ENCODE assay signal across 9 cellular contexts in the genomic region with DNA sequence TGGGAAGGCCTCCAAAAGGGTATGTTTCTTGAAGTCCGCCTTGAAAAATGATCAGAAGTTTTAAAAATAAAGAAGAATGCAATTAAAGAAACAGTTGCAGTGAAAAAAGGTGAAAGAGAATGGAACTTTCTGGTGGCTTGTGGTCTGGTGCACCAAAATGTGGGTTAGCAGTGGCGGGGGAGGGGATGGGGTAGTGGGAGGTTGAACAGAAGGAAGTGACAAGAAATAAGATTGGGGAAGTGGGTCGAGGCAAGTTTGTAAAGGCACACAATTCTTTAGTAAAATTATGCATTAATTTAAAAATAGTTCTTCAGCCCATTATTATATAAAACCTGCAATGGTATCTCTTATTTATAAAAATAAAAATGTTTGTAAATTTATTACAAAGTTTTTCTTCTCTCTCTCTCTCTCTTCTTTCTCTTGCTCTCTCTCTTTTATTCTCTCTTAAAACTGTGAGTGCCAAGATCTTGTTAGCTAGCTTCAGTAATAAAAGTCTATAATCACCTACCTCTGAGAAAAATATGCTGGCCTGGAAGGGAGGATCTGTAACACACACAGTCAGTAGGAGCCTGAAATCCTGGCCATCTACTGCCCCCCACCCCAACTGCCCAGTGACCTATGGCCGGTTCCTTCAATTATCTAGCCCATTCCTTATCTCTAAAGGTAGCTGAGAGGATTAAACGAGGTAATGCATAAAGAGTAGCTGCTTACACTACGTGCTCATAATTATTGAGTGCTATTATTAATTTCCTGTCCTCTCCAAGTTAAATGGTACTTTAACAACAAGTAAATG. TPM values are rescaled to one million over a fixed set of nuclear protein-coding genes. Genes with fewer than 3 reads are reported as not detected.
DNase-seq lines count a peak whose midpoint lies in the region; ATAC-seq, FAIRE-seq and TF ChIP-seq lines count a peak whose summit lies in the region.
"Had no signal": no experiment of that assay in that cellular context is flagged by ENCODE, and none has a peak within 500 bp of the region (broad histone marks: within the 10 kb centered on the region; RNA-seq: fewer than 3 reads in every experiment).

No MANE protein-coding gene starts in this region.

- peak overlapping the region; percentile 98 for H3K27ac Mint-ChIP-seq in activated B cell treated with CpG ODN at 0.5 μM for 24 hours
- H3K27ac Mint-ChIP-seq in effector memory CD8-positive, alpha-beta T cell, result peak overlapping the region; percentile 96 to 97

- FAIRE-seq in GM12891 (lab: Jason Lieb, UNC), result peak; percentile 16

- CTCF ChIA-PET in activated B cell treated with CpG ODN at 0.5 μM for 24 hours (lab: Charles Lee), result interaction anchor here (0.9 to 4.4 kb wide), 3 partner anchors 9 to 20 kb away, joined by 3 to 28 read pairs (median 4); no protein-coding TSS in a partner anchor

- DNase-seq in GM12891 (ENCODE audit: insufficient read length, low spot score) (no peak), activated B cell treated with CpG ODN at 0.5 μM for 24 hours (peak; percentile 48), mesenteric fat pad (ENCODE audit: low spot score) (no peak), NCI-H2107 (lab: John Stamatoyannopoulos, UW) (no peak), HT-29 (ENCODE audit: low spot score) (no peak), NCI-H446 (lab: John Stamatoyannopoulos, UW) (no peak)
- peak; percentile 52 to 63 (median 55) for DNase-seq in effector memory CD8-positive, alpha-beta T cell
- peak; percentile 59 to 65 for DNase-seq in stimulated activated CD4-positive, alpha-beta T cell treated with anti-CD3 and anti-CD28 coated beads, Interleukin-2, amount 100 ng/mL, for 48 hours

- peaks cover 80% of the 10 kb centered on the region for H3K4me1 Mint-ChIP-seq in activated B cell treated with CpG ODN at 0.5 μM for 24 hours
- peaks cover 56 to 79% of the 10 kb centered on the region in 2 donors for H3K4me1 Mint-ChIP-seq in effector memory CD8-positive, alpha-beta T cell (ENCODE audit: low read depth in 2 of 2)

- POLR2A ChIA-PET in activated B cell treated with CpG ODN at 0.5 μM for 24 hours (lab: Charles Lee), result interaction anchor here (0.5 to 8.5 kb wide), 3 partner anchors 11 to 159 kb away, joined by 3 to 247 read pairs (median 4); no protein-coding TSS in a partner anchor

- intact Hi-C loops in activated B cell treated with CpG ODN at 0.5 μM for 24 hours (cut with micrococcal nuclease), result loop anchor here (5.0 kb wide), 5 partner anchors 32 to 762 kb away; a partner anchor contains a TSS

- TF ChIP-seq POLR2A in GM12891 (IDR thresholded peaks at IDR 0.05; ENCODE audit: low read depth, low read length), result no peak

- peaks cover 58% of the 10 kb centered on the region for H3K36me3 Mint-ChIP-seq in activated B cell treated with CpG ODN at 0.5 μM for 24 hours (ENCODE audit: low read depth)
- peaks cover 69% of the 10 kb centered on the region for H3K36me3 Mint-ChIP-seq in effector memory CD8-positive, alpha-beta T cell (ENCODE audit: insufficient read depth)

- no peaks in the 10 kb centered on the region for H3K9me3 Mint-ChIP-seq in activated B cell treated with CpG ODN at 0.5 μM for 24 hours
- H3K9me3 Mint-ChIP-seq in effector memory CD8-positive, alpha-beta T cell, result no peaks in the 10 kb centered on the region

- ATAC-seq in activated B cell treated with CpG ODN at 0.5 μM for 24 hours (ENCODE audit: low read depth), result peak; percentile 22
- peak; percentile 17 for ATAC-seq in effector memory CD8-positive, alpha-beta T cell (replicated peaks)
- ATAC-seq: body of pancreas had no signal

- no peak for TF ChIP-seq CTCF in activated B cell treated with CpG ODN at 0.5 μM for 24 hours (IDR thresholded peaks at IDR 0.05)

- peak overlapping the region; percentile 99 for H3K4me3 Mint-ChIP-seq in activated B cell treated with CpG ODN at 0.5 μM for 24 hours
- H3K4me3 Mint-ChIP-seq in effector memory CD8-positive, alpha-beta T cell, result peak overlapping the region; percentile 91 to 98

- H3K27me3 Mint-ChIP-seq in activated B cell treated with CpG ODN at 0.5 μM for 24 hours, result no peaks in the 10 kb centered on the region
- H3K27me3 Mint-ChIP-seq in effector memory CD8-positive, alpha-beta T cell, result no peaks in the 10 kb centered on the region

TF ChIP-seq in GM12891, 5 proteins besides CTCF, POLR2A, EP300 and RAD21:
- TF ChIP-seq PAX5 (IDR thresholded peaks at IDR 0.05; ENCODE audit: insufficient read depth, low read length, severe bottlenecking) (no peak), POLR2AphosphoS5 (IDR thresholded peaks at IDR 0.05; ENCODE audit: low read depth, low read length) (peak; percentile 52), SPI1 (IDR thresholded peaks at IDR 0.05; ENCODE audit: low read depth, low read length) (peak; percentile 91)

RNA-seq across cellular contexts. Expression of a gene that starts 2.2 kb away (rescaled TPM):
- polyA plus RNA-seq in GM12891 (2012; ENCODE audit: low read depth, missing spikeins), result 1,208 TPM
- total RNA-seq in activated B cell treated with CpG ODN at 0.5 μM for 24 hours (948 and 977 TPM in 2 replicates), mesenteric fat pad (195 TPM)
- total RNA-seq in HT-29 (2014; rRNA removed; shearing (Covaris generic)), result not detected in 2 replicates

RNA-seq across cellular contexts. Expression of a gene that starts 32.0 kb away (rescaled TPM):
- 0.24 TPM for polyA plus RNA-seq in GM12891 (2012; ENCODE audit: low read depth, missing spikeins)
- total RNA-seq in activated B cell treated with CpG ODN at 0.5 μM for 24 hours (0.10 TPM in 1 of 2 replicates, not detected in the other), mesenteric fat pad (0.19 TPM)
- total RNA-seq in HT-29 (2014; rRNA removed; shearing (Covaris generic)), result not detected in 2 replicates
- total RNA-seq: body of pancreas had no signal

Comparison
In these comparisons a context has a peak if more than half of its experiments do, and no peak if none do; other contexts are left out.
1. DNase-seq: peak in activated B cell treated with CpG ODN at 0.5 μM for 24 hours (single experiment), effector memory CD8-positive, alpha-beta T cell (3 of 3) and stimulated activated CD4-positive, alpha-beta T cell treated with anti-CD3 and anti-CD28 coated beads, Interleukin-2, amount 100 ng/mL, for 48 hours (2 of 2); none in GM12891 (single experiment), mesenteric fat pad (single experiment), NCI-H2107 (single experiment), HT-29 (single experiment) and NCI-H446 (0 of 2).
2. RNA of a gene that starts 2.2 kb away (total RNA-seq): 948 to 977 TPM in activated B cell treated with CpG ODN at 0.5 μM for 24 hours and 195 TPM in mesenteric fat pad (single experiment); not detected in HT-29; every median in the first group is over 100 times any median in the second.